ENCODE assay signal across 1 cellular context in the genomic region with DNA sequence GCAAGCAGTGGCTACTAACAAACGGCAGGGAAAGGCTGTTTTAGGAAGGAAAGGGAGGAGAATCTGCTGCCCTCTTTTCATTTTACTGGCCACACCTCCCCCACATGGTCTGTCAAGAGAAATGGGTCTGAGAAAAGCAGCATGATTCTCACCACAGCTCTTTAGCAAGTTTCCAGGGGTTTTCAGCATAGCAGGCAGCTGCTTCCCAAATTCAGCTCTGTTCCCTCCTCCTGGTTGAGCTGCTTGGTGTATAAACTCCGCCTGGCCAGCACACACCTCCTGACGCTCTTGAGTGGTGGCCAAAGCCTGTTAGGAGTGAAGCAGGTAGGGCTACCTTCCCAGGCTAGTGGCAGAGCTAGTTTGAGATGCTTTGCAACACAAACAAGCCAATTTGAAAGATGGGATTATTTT.
TF ChIP-seq lines count a peak whose summit lies in the region.

No MANE protein-coding gene starts in this region.

TF ChIP-seq in GM23338, 12 proteins besides CTCF, POLR2A, EP300 and RAD21 (continued from another document):
- TF ChIP-seq ZNF462 (CRISPR knock-in tag; IDR thresholded peaks at IDR 0.05) (no peak), ZNF331 (CRISPR knock-in tag; IDR thresholded peaks at IDR 0.05; ENCODE audit: low read depth) (no peak), POLR2AphosphoS5 (IDR thresholded peaks at IDR 0.05; ENCODE audit: low read depth) (peak; percentile 30; the same call in 1 of the 2 replicates)
